9 cellular contexts compared by ENCODE assay signal in the genomic region with DNA sequence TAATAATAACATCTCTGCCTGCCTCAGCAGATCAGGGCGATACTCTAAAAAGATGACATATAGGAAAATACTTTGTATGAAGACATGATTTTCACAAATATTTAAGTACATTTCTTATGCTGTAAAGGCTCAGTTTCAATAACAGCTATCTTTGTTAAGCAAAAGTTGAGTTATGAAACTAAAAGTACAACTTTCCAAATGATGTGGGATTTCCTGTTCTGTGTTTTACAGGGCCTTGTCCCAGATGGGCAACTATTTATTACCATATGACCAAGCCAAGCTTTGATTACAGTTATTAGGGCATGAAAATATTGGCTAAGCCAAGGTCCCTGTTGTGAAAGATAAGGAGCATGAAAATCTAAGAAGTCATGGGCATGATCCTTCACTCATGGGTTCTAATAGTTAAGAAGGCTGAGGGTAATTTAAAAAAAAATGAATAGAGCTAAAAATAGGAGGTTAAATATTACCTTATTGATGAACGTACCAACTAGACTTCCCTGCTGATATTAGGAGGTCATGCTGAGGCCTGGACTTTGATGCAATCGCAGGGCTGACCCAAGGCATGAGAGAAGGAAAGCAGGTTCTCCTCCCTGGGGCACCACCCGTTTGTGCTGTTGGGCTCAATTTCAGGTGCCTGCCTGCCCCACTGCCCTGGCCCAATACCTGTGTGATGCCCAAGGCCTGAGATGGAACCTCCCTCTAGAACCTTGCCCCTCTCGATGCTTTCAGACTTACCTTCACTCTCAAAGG.
DNase-seq lines count a peak whose midpoint lies in the region; ATAC-seq and TF ChIP-seq lines count a peak whose summit lies in the region.
"Had no signal": no experiment of that assay in that cellular context is flagged by ENCODE, and none has a peak within 500 bp of the region (broad histone marks: within the 10 kb centered on the region; RNA-seq: fewer than 3 reads in every experiment).

No MANE protein-coding gene starts in this region.

- no peaks in the 10 kb centered on the region for H3K27me3 Mint-ChIP-seq in activated naive CD8-positive, alpha-beta T cell
- peaks cover 17% of the 10 kb centered on the region for H3K27me3 Mint-ChIP-seq in activated naive CD8-positive, alpha-beta T cell treated with anti-CD3 and anti-CD28 coated beads for 36 hours
- H3K27me3 Mint-ChIP-seq in activated naive CD8-positive, alpha-beta T cell treated with anti-CD3 and anti-CD28 coated beads, Interleukin-2, amount 50 U/mL, for 24 hours: peaks cover 2% of the 10 kb centered on the region

- no peak overlapping the region for H3K4me3 Mint-ChIP-seq in activated naive CD8-positive, alpha-beta T cell
- H3K4me3 Mint-ChIP-seq in activated naive CD8-positive, alpha-beta T cell treated with anti-CD3 and anti-CD28 coated beads for 36 hours: no peak overlapping the region
- no peak overlapping the region for H3K4me3 Mint-ChIP-seq in activated naive CD8-positive, alpha-beta T cell treated with anti-CD3 and anti-CD28 coated beads, Interleukin-2, amount 50 U/mL, for 24 hours

- H3K27ac Mint-ChIP-seq in activated naive CD8-positive, alpha-beta T cell: peak overlapping the region; percentile 41
- H3K27ac Mint-ChIP-seq in activated naive CD8-positive, alpha-beta T cell treated with anti-CD3 and anti-CD28 coated beads for 36 hours: no peak overlapping the region
- no peak overlapping the region for H3K27ac Mint-ChIP-seq in activated naive CD8-positive, alpha-beta T cell treated with anti-CD3 and anti-CD28 coated beads, Interleukin-2, amount 50 U/mL, for 24 hours

- H3K14ac ChIP-seq in IMR-90 (replicated peaks; ENCODE audit: low read depth, low read length): no peak overlapping the region

- no peaks in the 10 kb centered on the region for H4K20me1 ChIP-seq in IMR-90 (ENCODE audit: insufficient read depth, low read length)

- no peak overlapping the region for H4K8ac ChIP-seq in IMR-90 (ENCODE audit: low read depth in 2 of 2, low read length in 2 of 2)

- intact Hi-C loops in IMR-90 (cut with micrococcal nuclease) (loop anchor here (10.0 kb wide), 1 partner anchor 293 kb away; the partner anchor contains the start of gene PRDM1), spleen (cut with DNase I; ENCODE audit: low total_unique reads) (no loop called here), transverse colon (cut with DNase I; ENCODE audit: low total_unique reads) (no loop called here)

- TF ChIP-seq EP300 in transverse colon (IDR thresholded peaks at IDR 0.05; ENCODE audit: low read depth): no peak

- no peaks in the 10 kb centered on the region for H3K36me3 Mint-ChIP-seq in activated naive CD8-positive, alpha-beta T cell
- H3K36me3 Mint-ChIP-seq in activated naive CD8-positive, alpha-beta T cell treated with anti-CD3 and anti-CD28 coated beads for 36 hours: no peaks in the 10 kb centered on the region
- H3K36me3 Mint-ChIP-seq in activated naive CD8-positive, alpha-beta T cell treated with anti-CD3 and anti-CD28 coated beads, Interleukin-2, amount 50 U/mL, for 24 hours (ENCODE audit: low read depth): no peaks in the 10 kb centered on the region

- H3K9me3 Mint-ChIP-seq in activated naive CD8-positive, alpha-beta T cell (ENCODE audit: low read depth): no peaks in the 10 kb centered on the region
- H3K9me3 Mint-ChIP-seq in activated naive CD8-positive, alpha-beta T cell treated with anti-CD3 and anti-CD28 coated beads for 36 hours: no peaks in the 10 kb centered on the region
- H3K9me3 Mint-ChIP-seq in activated naive CD8-positive, alpha-beta T cell treated with anti-CD3 and anti-CD28 coated beads, Interleukin-2, amount 50 U/mL, for 24 hours: no peaks in the 10 kb centered on the region

- no peak overlapping the region for H3K9ac ChIP-seq in IMR-90 (ENCODE audit: low read depth, low read length)

- H4K5ac ChIP-seq in IMR-90 (ENCODE audit: low read depth, low read length): no peak overlapping the region

- TF ChIP-seq CTCF in IMR-90 (conservative IDR thresholded peaks at IDR 0.05; ENCODE audit: low read depth, low read length) (no peak), spleen (IDR thresholded peaks at IDR 0.05 in 8 of 11, conservative IDR thresholded peaks at IDR 0.05 in 3 of 11) (no peak), transverse colon (IDR thresholded peaks at IDR 0.05) (no peak)

- in situ Hi-C loops in IMR-90 (cut with MboI; ENCODE audit: low sequenced_read_pairs) (no loop called here), transverse colon (cut with MboI; ENCODE audit: low pct_ligation_motif_present in 1 of 4, low pct_unique_long_range_greater_than_20kb in 1 of 4, low sequenced_read_pairs in 3 of 4) (no loop called here)

- H3K4me1 Mint-ChIP-seq in activated naive CD8-positive, alpha-beta T cell (ENCODE audit: low read depth): peaks cover 20% of the 10 kb centered on the region
- peaks cover 46% of the 10 kb centered on the region for H3K4me1 Mint-ChIP-seq in activated naive CD8-positive, alpha-beta T cell treated with anti-CD3 and anti-CD28 coated beads for 36 hours
- H3K4me1 Mint-ChIP-seq in activated naive CD8-positive, alpha-beta T cell treated with anti-CD3 and anti-CD28 coated beads, Interleukin-2, amount 50 U/mL, for 24 hours: peaks cover 59% of the 10 kb centered on the region

- no peak overlapping the region for H3K4ac ChIP-seq in IMR-90 (ENCODE audit: low read depth, low read length)

- H2BK20ac ChIP-seq in IMR-90 (ENCODE audit: low read depth, low read length): no peak overlapping the region

- H3K4me2 ChIP-seq in IMR-90 (ENCODE audit: low read depth, low read length): no peak overlapping the region

- TF ChIP-seq RAD21 in IMR-90 (IDR thresholded peaks at IDR 0.05; ENCODE audit: low read length): no peak

- H3K23ac ChIP-seq in IMR-90 (ENCODE audit: low read depth, low read length): no peak overlapping the region

- TF ChIP-seq POLR2A in IMR-90 (IDR thresholded peaks at IDR 0.05; ENCODE audit: low read depth, low read length) (no peak), spleen (IDR thresholded peaks at IDR 0.05) (no peak), transverse colon (IDR thresholded peaks at IDR 0.05) (no peak)

- CTCF ChIA-PET in IMR-90 (lab: Yijun Ruan, JAX): interaction anchor here (0.6 kb wide), 1 partner anchor 44 kb away, joined by 6 read pairs; no protein-coding TSS in a partner anchor

- ATAC-seq in GM21737 (IDR thresholded peaks at IDR 0.05; ENCODE audit: unreplicated experiment) (peak; percentile 45), IMR-90 (ENCODE audit: low read depth) (no peak)
- no peak for ATAC-seq in activated naive CD8-positive, alpha-beta T cell treated with anti-CD3 and anti-CD28 coated beads, Interleukin-2, amount 50 U/mL, for 24 hours
- ATAC-seq: psoas muscle had no signal

- H3K27ac ChIP-seq in IMR-90 (ENCODE audit: insufficient read depth, low read length): no peak overlapping the region
- H3K27ac ChIP-seq in spleen: peak overlapping the region in 7 of 8 donors; percentile 36 to 70 (median 51)
- H3K27ac ChIP-seq in transverse colon: peak overlapping the region in 1 of 4 donors; percentile 19
- H3K27ac ChIP-seq: psoas muscle had no signal

- no peak overlapping the region for H3K18ac ChIP-seq in IMR-90 (ENCODE audit: low read depth, low read length)

- no peak overlapping the region; the same call in 2 of the 3 replicates for H2BK15ac ChIP-seq in IMR-90 (ENCODE audit: low read depth, low read length)

- H2BK5ac ChIP-seq in IMR-90 (ENCODE audit: low read depth, low read length, poor library complexity, severe bottlenecking): no peak overlapping the region

- H3K4me3 ChIP-seq in IMR-90 (ENCODE audit: insufficient read depth, low read depth, low read length): no peak overlapping the region
- H3K4me3 ChIP-seq in spleen: no peak overlapping the region
- H3K4me3 ChIP-seq in transverse colon: no peak overlapping the region
- H3K4me3 ChIP-seq: psoas muscle had no signal

- no peak overlapping the region for H3K56ac ChIP-seq in IMR-90 (ENCODE audit: extremely low read depth, insufficient read depth, low read length)

- POLR2A ChIA-PET in IMR-90 (lab: Charles Lee; ENCODE audit: unreplicated experiment): no interaction called here

- no peak for DNase-seq in activated naive CD8-positive, alpha-beta T cell treated with anti-CD3 and anti-CD28 coated beads for 36 hours
- no peak for DNase-seq in IMR-90
- no peak for DNase-seq in spleen
- no peak for DNase-seq in NCI-H1436 (lab: John Stamatoyannopoulos, UW)
- no peak for DNase-seq in activated naive CD8-positive, alpha-beta T cell treated with anti-CD3 and anti-CD28 coated beads, Interleukin-2, amount 50 U/mL, for 24 hours
- no peak for DNase-seq in transverse colon
- DNase-seq: psoas muscle had no signal

- no peaks in the 10 kb centered on the region for H3K36me3 ChIP-seq in IMR-90 (ENCODE audit: control insufficient read depth, insufficient read depth, low read length)
- no peaks in the 10 kb centered on the region for H3K36me3 ChIP-seq in spleen
- no peaks in the 10 kb centered on the region for H3K36me3 ChIP-seq in transverse colon

- no CpG with 5 or more reads among the region's 5 CpGs for WGBS in IMR-90 (ENCODE audit: extremely low coverage in 2 of 2, insufficient read length in 1 of 2), 2 experiments
- 46 to 58% (median 55%) methylated on average over 5 of the region's 5 CpGs for WGBS in spleen, 5 donors
- WGBS in transverse colon (ENCODE audit: low coverage in 1 of 2), 2 donors: 64 to 71% methylated on average over 2 to 5 of the region's 5 CpGs

- no TSS peak for BruUV-seq in IMR-90 (replicated peaks; lab: Mats Ljungman, UMichigan)

- no peak overlapping the region for H4K91ac ChIP-seq in IMR-90 (ENCODE audit: insufficient read depth, low read depth, low read length)

- peak overlapping the region; percentile 24; the same call in 1 of the 2 replicates for H2AK5ac ChIP-seq in IMR-90 (ENCODE audit: low read depth, low read length)

- no peak overlapping the region for H2AK9ac ChIP-seq in IMR-90 (replicated peaks; ENCODE audit: low read depth, low read length, poor library complexity)

- no peaks in the 10 kb centered on the region; the same call in 1 of the 2 replicates for H3K4me1 ChIP-seq in IMR-90 (ENCODE audit: control insufficient read depth, insufficient read depth, low read length)
- peaks cover 0 to 57% (median 43%) of the 10 kb centered on the region in 6 donors for H3K4me1 ChIP-seq in spleen
- peaks cover 0 to 26% (median 2%) of the 10 kb centered on the region in 4 donors for H3K4me1 ChIP-seq in transverse colon

- dilution Hi-C loops in IMR-90 (cut with HindIII; ENCODE audit: low sequenced_read_pairs, unreplicated experiment): no loop called here

- no peak overlapping the region for H2BK120ac ChIP-seq in IMR-90 (ENCODE audit: low read depth, low read length)

- H3K9me3 ChIP-seq in IMR-90 (ENCODE audit: control insufficient read depth, insufficient read depth, low read length) (no peaks in the 10 kb centered on the region), spleen (no peaks in the 10 kb centered on the region), transverse colon (no peaks in the 10 kb centered on the region)
- H3K9me3 ChIP-seq: psoas muscle had no signal

- no peaks in the 10 kb centered on the region for H3K79me1 ChIP-seq in IMR-90 (ENCODE audit: low read depth in 1 of 2, low read length in 2 of 2)

- peaks cover 8% of the 10 kb centered on the region; the same call in 1 of the 2 replicates for H3K9me1 ChIP-seq in IMR-90 (ENCODE audit: insufficient read depth, low read length)

- H3K27me3 ChIP-seq in IMR-90 (ENCODE audit: control insufficient read depth, insufficient read depth, low read length) (no peaks in the 10 kb centered on the region), spleen (replicated peaks in 1 of 7) (no peaks in the 10 kb centered on the region), transverse colon (no peaks in the 10 kb centered on the region)

- no peak overlapping the region for H2AFZ ChIP-seq in IMR-90 (replicated peaks; ENCODE audit: low read length, poor library complexity)
